ENCODE assay signal across 15 cellular contexts in the genomic region with DNA sequence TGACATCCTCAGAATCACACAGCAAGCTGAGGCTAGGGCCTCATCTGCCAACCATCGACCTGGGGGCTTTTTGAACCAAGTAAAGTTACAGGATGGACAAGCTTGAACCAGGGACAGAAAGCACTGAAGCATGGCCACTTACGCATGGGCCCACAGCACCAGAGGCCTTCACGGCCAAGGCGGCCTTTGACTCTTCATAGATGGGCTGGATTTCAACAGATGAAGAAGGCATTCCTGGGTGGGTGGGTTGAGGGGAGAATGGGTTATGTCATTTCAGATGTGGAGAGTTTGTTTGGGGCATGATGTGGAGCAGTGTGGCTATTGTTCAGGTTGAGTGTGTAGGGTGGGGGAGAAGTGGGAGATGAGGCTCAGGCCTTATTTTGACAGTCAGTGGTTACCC.
DNase-seq lines count a peak whose midpoint lies in the region; ATAC-seq and TF ChIP-seq lines count a peak whose summit lies in the region.
"Had no signal": no experiment of that assay in that cellular context is flagged by ENCODE, and none has a peak within 500 bp of the region (broad histone marks: within the 10 kb centered on the region; RNA-seq: fewer than 3 reads in every experiment).

No MANE protein-coding gene starts in this region.

- H3K9ac ChIP-seq in HUES6 (ENCODE audit: low read length): peak overlapping the region; percentile 30

- H4K20me1 ChIP-seq in hepatocyte (ENCODE audit: insufficient read depth, poor library complexity, severe bottlenecking): no peaks in the 10 kb centered on the region

- no peak overlapping the region for H2AFZ ChIP-seq in hepatocyte

- H3K36me3 ChIP-seq in HUES6 (ENCODE audit: control insufficient read depth, insufficient read depth, low read length) (no peaks in the 10 kb centered on the region), hepatocyte (replicated peaks; ENCODE audit: insufficient read depth, low read depth) (no peaks in the 10 kb centered on the region), spleen (no peaks in the 10 kb centered on the region)

- H3K27me3 ChIP-seq in HUES6 (ENCODE audit: control insufficient read depth, insufficient read depth, low read length) (no peaks in the 10 kb centered on the region), hepatocyte (no peaks in the 10 kb centered on the region), spleen (replicated peaks in 1 of 7) (peaks cover 0 to 2% (median 0%) of the 10 kb centered on the region in 7 donors)

- no peak for TF ChIP-seq CTCF in hepatocyte (IDR thresholded peaks at IDR 0.05; ENCODE audit: poor library complexity)
- TF ChIP-seq CTCF in spleen (IDR thresholded peaks at IDR 0.05 in 8 of 11, conservative IDR thresholded peaks at IDR 0.05 in 3 of 11): no peak

- no peak overlapping the region for H3K27ac ChIP-seq in HUES6 (ENCODE audit: low read depth, low read length)
- peak overlapping the region; percentile 67 for H3K27ac ChIP-seq in hepatocyte
- no peak overlapping the region for H3K27ac ChIP-seq in spleen

- no peak overlapping the region for H3K4me2 ChIP-seq in hepatocyte

- H3K9me3 ChIP-seq in HUES6 (ENCODE audit: control insufficient read depth, insufficient read depth, low read depth, low read length): peaks cover 13% of the 10 kb centered on the region
- no peaks in the 10 kb centered on the region for H3K9me3 ChIP-seq in hepatocyte (ENCODE audit: low read depth)
- H3K9me3 ChIP-seq in spleen: no peaks in the 10 kb centered on the region

- no peaks in the 10 kb centered on the region for H3K9me2 ChIP-seq in hepatocyte (replicated peaks; ENCODE audit: insufficient read depth)

- no peaks in the 10 kb centered on the region for H3K79me2 ChIP-seq in hepatocyte

- DNase-seq in Right ventricle myocardium inferior (ENCODE audit: missing footprints) (peak; percentile 40), left cardiac atrium (no peak), hepatocyte (ENCODE audit: low spot score) (no peak), spleen (peak; percentile 22)
- DNase-seq: CD4-positive, alpha-beta memory T cell; GF-D8; HFFc6; IMR-90; NCI-H2029 treated with DMSO at 0.1 percent for 48 hours; NCI-H510A; NCI-H82 had no signal

- H3K4me1 ChIP-seq in HUES6 (ENCODE audit: control insufficient read depth, insufficient read depth, low read length): peaks cover 18% of the 10 kb centered on the region
- H3K4me1 ChIP-seq in hepatocyte (ENCODE audit: insufficient read depth): peaks cover 6% of the 10 kb centered on the region
- peaks cover 5 to 36% (median 19%) of the 10 kb centered on the region in 6 donors for H3K4me1 ChIP-seq in spleen

- no peak for TF ChIP-seq POLR2A in spleen (IDR thresholded peaks at IDR 0.05)

- no peak overlapping the region for H3K4me3 ChIP-seq in HUES6 (ENCODE audit: low read depth, low read length)
- no peak overlapping the region for H3K4me3 ChIP-seq in hepatocyte
- H3K4me3 ChIP-seq in spleen: no peak overlapping the region

- 96% methylated on average over 4 of the region's 4 CpGs for WGBS in hepatocyte (ENCODE audit: low lambda C conversion rate, missing lambda C conversion rate)
- 87 to 91% (median 90%) methylated on average over 4 of the region's 4 CpGs for WGBS in spleen, 5 donors

- intact Hi-C loops in Right ventricle myocardium inferior (cut with DNase I) (no loop called here), left cardiac atrium (cut with DNase I) (loop anchor here (5.0 to 10.0 kb wide), 2 partner anchors 54 to 62 kb away; partner anchors contain the start of gene LRRC32 (in 1 of the 2)), spleen (cut with DNase I; ENCODE audit: low total_unique reads) (no loop called here)

- ATAC-seq in Right ventricle myocardium inferior (no peak), left cardiac atrium (no peak), HG02798 (IDR thresholded peaks at IDR 0.05; ENCODE audit: poor library complexity, unreplicated experiment) (no peak), GM21360 (IDR thresholded peaks at IDR 0.05; ENCODE audit: unreplicated experiment) (no peak), GM21447 (IDR thresholded peaks at IDR 0.05; ENCODE audit: unreplicated experiment) (no peak)

Comparison
In these comparisons a context has a peak if more than half of its experiments do, and no peak if none do; other contexts are left out.
1. DNase-seq: peak in Right ventricle myocardium inferior (single experiment) and spleen (single experiment); none in left cardiac atrium (single experiment) and hepatocyte (single experiment).
2. intact Hi-C loops: an anchor here in left cardiac atrium (5.0 to 10.0 kb wide); none called in Right ventricle myocardium inferior and spleen.